ENCODE assay signal across 8 cellular contexts in the genomic region with DNA sequence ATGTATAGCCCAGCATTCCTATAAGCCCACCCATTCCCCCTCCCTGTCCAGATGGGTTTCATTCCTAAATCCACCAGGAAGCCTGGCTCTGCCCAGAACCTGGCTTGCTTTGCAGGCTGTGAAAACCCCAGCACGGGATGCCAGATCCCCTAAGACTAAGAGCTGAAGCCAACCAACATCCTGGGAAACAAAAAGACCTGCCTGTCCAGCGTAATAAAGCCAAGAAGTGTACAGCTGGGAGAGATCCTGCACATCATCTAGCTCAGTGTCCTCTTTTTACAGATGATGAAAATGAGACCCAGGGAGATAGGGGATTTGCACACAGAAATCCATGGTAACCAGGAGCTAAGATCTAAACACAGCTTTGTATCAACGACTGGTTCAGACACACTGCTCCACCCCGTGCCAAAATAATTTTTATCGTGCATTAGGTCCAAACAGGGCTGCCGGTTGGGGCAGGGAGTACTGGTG. TPM values are rescaled to one million over a fixed set of nuclear protein-coding genes. Genes with fewer than 3 reads are reported as not detected.
DNase-seq lines count a peak whose midpoint lies in the region; ATAC-seq, FAIRE-seq and TF ChIP-seq lines count a peak whose summit lies in the region.

No MANE protein-coding gene starts in this region.

- H3K4me1 ChIP-seq in adipocyte (ENCODE audit: control insufficient read depth, insufficient read depth, low read length) (peaks cover 53% of the 10 kb centered on the region), gastrocnemius medialis (peaks cover 41 to 46% of the 10 kb centered on the region in 2 donors)

- intact Hi-C loops in gastrocnemius medialis (cut with DNase I; ENCODE audit: low total_unique reads): loop anchor here (10.0 kb wide), 1 partner anchor 750 kb away; no protein-coding TSS in a partner anchor

- in situ Hi-C loops in gastrocnemius medialis (cut with MboI; ENCODE audit: low sequenced_read_pairs in 4 of 4): loop anchor here in 2 of 4 donors (10.0 to 25.0 kb wide), 2 partner anchors 672 to 890 kb away; no protein-coding TSS in a partner anchor

- no peaks in the 10 kb centered on the region for H3K27me3 ChIP-seq in adipocyte (replicated peaks; ENCODE audit: control insufficient read depth, insufficient read depth, low read length)
- no peaks in the 10 kb centered on the region for H3K27me3 ChIP-seq in gastrocnemius medialis

- ATAC-seq in gastrocnemius medialis: no peak
- no peak for ATAC-seq in HG03521 (IDR thresholded peaks at IDR 0.05; ENCODE audit: unreplicated experiment)

- DNase-seq in H54 (ENCODE audit: insufficient read length, low spot score) (no peak), adipocyte (ENCODE audit: low read depth) (peak; percentile 43), gastrocnemius medialis (no peak), GM19239 (ENCODE audit: insufficient read length, low spot score) (no peak), NCI-H1436 (lab: John Stamatoyannopoulos, UW) (no peak)
- no peak for DNase-seq in activated T-cell treated with anti-CD3 and anti-CD28 coated beads, Interleukin-2, amount 50 U/mL, for 1 hour

- H3K9me3 ChIP-seq in adipocyte (ENCODE audit: control insufficient read depth, low read length): no peaks in the 10 kb centered on the region
- no peaks in the 10 kb centered on the region for H3K9me3 ChIP-seq in gastrocnemius medialis

- no peak for TF ChIP-seq POLR2A in H54 (IDR thresholded peaks at IDR 0.05; ENCODE audit: low read depth, low read length)
- TF ChIP-seq POLR2A in gastrocnemius medialis (IDR thresholded peaks at IDR 0.05): no peak

- peak overlapping the region; percentile 99 for H3K9ac ChIP-seq in adipocyte (ENCODE audit: low read length)

- H3K36me3 ChIP-seq in adipocyte (ENCODE audit: control insufficient read depth, insufficient read depth, low read length, severe bottlenecking) (peaks cover 45% of the 10 kb centered on the region), gastrocnemius medialis (no peaks in the 10 kb centered on the region)

- no peak for TF ChIP-seq CTCF in gastrocnemius medialis (IDR thresholded peaks at IDR 0.05 in 4 of 5, conservative IDR thresholded peaks at IDR 0.05 in 1 of 5)

- FAIRE-seq in H54 (lab: Jason Lieb, UNC): peak; percentile 20
- no peak for FAIRE-seq in GM19239 (lab: Jason Lieb, UNC)

- peak overlapping the region; percentile 99 for H3K4me3 ChIP-seq in adipocyte (ENCODE audit: low read length)
- H3K4me3 ChIP-seq in iPS-11a (ENCODE audit: low read depth, low read length): peak overlapping the region; percentile 98
- peak overlapping the region; percentile 58 to 74 (median 68) for H3K4me3 ChIP-seq in gastrocnemius medialis

- H3K27ac ChIP-seq in gastrocnemius medialis: peak overlapping the region; percentile 74 to 82 (median 80)

RNA-seq across cellular contexts. Expression of gene RND3, which starts 3.0 kb away (rescaled TPM):
- 10 to 100 TPM in 3 of 4 donors, 1 to 10 TPM in 1; 2.1 to 14.9 (median 12.3) TPM for total RNA-seq in gastrocnemius medialis
